ENCODE assay signal across 27 cellular contexts in genomic region chr6:145647602-145648001, GRCh38.
"Had no signal": no experiment of that assay in that cellular context is flagged by ENCODE, and none has a peak within 500 bp of the region (broad histone marks: within the 10 kb centered on the region; RNA-seq: fewer than 3 reads in every experiment).

No MANE protein-coding gene starts in this region.

- ATAC-seq: natural killer cell; psoas muscle; right cardiac atrium; sciatic nerve; stimulated activated memory B cell treated with anti-CD40 and anti-IgM and Interleukin-4, amounts not matched to agents 10 μg/mL and 1 μg/mL and 100 μg/mL, for 72 hours; stimulated activated naive CD8-positive, alpha-beta T cell treated with anti-CD3 and anti-CD28 coated beads, Interleukin-15, amount 100 ng/mL, for 72 hours; stimulated activated naive CD8-positive, alpha-beta T cell treated with anti-CD3 and anti-CD28 coated beads, Interleukin-15, Interleukin-2, amounts not matched to agents 100 U/mL and 50 U/mL, for 24 hours; upper lobe of right lung had no signal

- DNase-seq: natural killer cell; occipital lobe; ovary; posterior cingulate gyrus; psoas muscle; right cardiac atrium; spleen; stimulated activated CD4-positive, alpha-beta T cell treated with anti-CD3 and anti-CD28 coated beads, Interleukin-12 subunit alpha, Interleukin-12 subunit beta, amount 100 ng/mL, for 4 hours; stimulated activated CD4-positive, alpha-beta T cell treated with anti-CD3 and anti-CD28 coated beads, Interleukin-1b, Interleukin-23, amount 100 ng/mL, for 48 hours; stimulated activated CD4-positive, alpha-beta T cell treated with anti-CD3 and anti-CD28 coated beads, Interleukin-4, amount 100 ng/mL, for 1 hour; stimulated activated CD4-positive, alpha-beta T cell treated with anti-CD3 and anti-CD28 coated beads, Interleukin-4, amount 100 ng/mL, for 4 hours; stimulated activated CD8-positive, alpha-beta memory T cell treated with anti-CD3 and anti-CD28 coated beads, Interleukin-4, amount 100 ng/mL, for 48 hours; stimulated activated naive CD4-positive, alpha-beta T cell; stimulated activated naive CD8-positive, alpha-beta T cell treated with anti-CD3 and anti-CD28 coated beads, Interleukin-15, amount 100 ng/mL, for 72 hours; stimulated activated naive CD8-positive, alpha-beta T cell treated with anti-CD3 and anti-CD28 coated beads, Interleukin-15, Interleukin-2, amounts not matched to agents 100 U/mL and 50 U/mL, for 24 hours; substantia nigra; testis; tibial artery; transverse colon; upper lobe of right lung; uterus had no signal

- H3K27me3 Mint-ChIP-seq: progenitor cell of endocrine pancreas; stimulated activated memory B cell treated with anti-CD40 and anti-IgM and Interleukin-4, amounts not matched to agents 10 μg/mL and 1 μg/mL and 100 μg/mL, for 72 hours; stimulated activated naive CD8-positive, alpha-beta T cell treated with anti-CD3 and anti-CD28 coated beads, Interleukin-15, amount 100 ng/mL, for 72 hours; type B pancreatic cell had no signal

- H3K4me1 Mint-ChIP-seq: natural killer cell; nephron; neural progenitor cell; stimulated activated memory B cell treated with anti-CD40 and anti-IgM and Interleukin-4, amounts not matched to agents 10 μg/mL and 1 μg/mL and 100 μg/mL, for 72 hours; stimulated activated naive CD8-positive, alpha-beta T cell treated with anti-CD3 and anti-CD28 coated beads, Interleukin-15, amount 100 ng/mL, for 72 hours had no signal

- H3K36me3 Mint-ChIP-seq: natural killer cell, neural progenitor cell, type B pancreatic cell had no signal

- H3K27ac Mint-ChIP-seq: natural killer cell; nephron; neural progenitor cell; progenitor cell of endocrine pancreas; stimulated activated memory B cell treated with anti-CD40 and anti-IgM and Interleukin-4, amounts not matched to agents 10 μg/mL and 1 μg/mL and 100 μg/mL, for 72 hours; stimulated activated naive CD8-positive, alpha-beta T cell treated with anti-CD3 and anti-CD28 coated beads, Interleukin-15, amount 100 ng/mL, for 72 hours; type B pancreatic cell had no signal

- H3K9me3 Mint-ChIP-seq: natural killer cell; nephron; neural progenitor cell; stimulated activated memory B cell treated with anti-CD40 and anti-IgM and Interleukin-4, amounts not matched to agents 10 μg/mL and 1 μg/mL and 100 μg/mL, for 72 hours; stimulated activated naive CD8-positive, alpha-beta T cell treated with anti-CD3 and anti-CD28 coated beads, Interleukin-15, amount 100 ng/mL, for 72 hours; type B pancreatic cell had no signal

- H3K4me3 Mint-ChIP-seq: natural killer cell; nephron; neural progenitor cell; stimulated activated memory B cell treated with anti-CD40 and anti-IgM and Interleukin-4, amounts not matched to agents 10 μg/mL and 1 μg/mL and 100 μg/mL, for 72 hours; stimulated activated naive CD8-positive, alpha-beta T cell treated with anti-CD3 and anti-CD28 coated beads, Interleukin-15, amount 100 ng/mL, for 72 hours; type B pancreatic cell had no signal
